Comparison of ENCODE assay signal across 14 cellular contexts in the genomic region with DNA sequence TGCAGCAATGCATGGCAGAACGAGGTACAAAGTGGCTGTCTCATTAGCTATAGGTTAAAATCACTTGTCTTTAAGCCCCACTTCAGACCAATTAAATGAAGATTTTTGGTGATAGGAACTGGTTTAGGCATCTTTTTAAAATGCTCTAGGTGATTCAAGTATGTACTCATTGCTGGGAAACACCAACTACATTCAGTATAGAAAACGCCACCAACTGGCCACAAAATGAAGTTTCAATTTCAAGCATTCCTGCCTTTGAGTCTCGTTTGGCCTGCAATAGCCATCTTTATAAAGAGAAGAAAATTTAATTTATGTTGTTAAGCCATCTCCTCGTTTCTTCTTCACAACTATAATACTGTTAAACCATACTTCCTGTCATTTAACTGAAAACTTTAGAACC.
DNase-seq lines count a peak whose midpoint lies in the region; ATAC-seq and TF ChIP-seq lines count a peak whose summit lies in the region.
"Had no signal": no experiment of that assay in that cellular context is flagged by ENCODE, and none has a peak within 500 bp of the region (broad histone marks: within the 10 kb centered on the region; RNA-seq: fewer than 3 reads in every experiment).

No MANE protein-coding gene starts in this region.

- TF ChIP-seq POLR2A in heart left ventricle (IDR thresholded peaks at IDR 0.05): no peak

- no peak overlapping the region for H3K4me2 ChIP-seq in OCI-LY7 (ENCODE audit: low read length)
- H3K4me2 ChIP-seq: BLaER1 treated with 17β-estradiol and CSF1 and Interleukin-3, amounts not matched to agents 10 nM and 100 nM had no signal

- TF ChIP-seq CTCF in OCI-LY7 (conservative IDR thresholded peaks at IDR 0.05; ENCODE audit: low read length) (peak; percentile 66), fibroblast of the aortic adventitia (IDR thresholded peaks at IDR 0.05; ENCODE audit: insufficient read depth, low read length) (peak; percentile 12), heart left ventricle (IDR thresholded peaks at IDR 0.05) (no peak)

- H2AFZ ChIP-seq in OCI-LY7 (ENCODE audit: low read length): no peak overlapping the region

- intact Hi-C loops in OCI-LY7 (cut with micrococcal nuclease; ENCODE audit: unreplicated experiment): no loop called here
- intact Hi-C loops in heart left ventricle (cut with DNase I): no loop called here

- H3K27me3 ChIP-seq in heart left ventricle: no peaks in the 10 kb centered on the region
- H3K27me3 ChIP-seq: BLaER1 treated with 17β-estradiol and CSF1 and Interleukin-3, amounts not matched to agents 10 nM and 100 nM had no signal

- in situ Hi-C loops in ACHN (cut with HindIII; ENCODE audit: low pct_ligation_motif_present, low pct_unique_long_range_greater_than_20kb, low sequenced_read_pairs): no loop called here
- in situ Hi-C loops in G401 (cut with HindIII; ENCODE audit: low sequenced_read_pairs): no loop called here

- H3K9me3 Mint-ChIP-seq in activated T-cell treated with anti-CD3 and anti-CD28 coated beads, Interleukin-2, amount 50 U/mL, for 24 hours: no peaks in the 10 kb centered on the region
- H3K9me3 Mint-ChIP-seq: activated naive CD8-positive, alpha-beta T cell treated with anti-CD3 and anti-CD28 coated beads, Interleukin-2, amount 50 U/mL, for 24 hours had no signal

- no peaks in the 10 kb centered on the region for H3K4me1 Mint-ChIP-seq in activated T-cell treated with anti-CD3 and anti-CD28 coated beads, Interleukin-2, amount 50 U/mL, for 24 hours (ENCODE audit: low read depth)
- H3K4me1 Mint-ChIP-seq: activated naive CD8-positive, alpha-beta T cell treated with anti-CD3 and anti-CD28 coated beads, Interleukin-2, amount 50 U/mL, for 24 hours; natural killer cell; stimulated activated effector memory CD8-positive, alpha-beta T cell treated with anti-CD3 and anti-CD28 coated beads, Interleukin-12 subunit alpha, Interleukin-12 subunit beta, amount 100 ng/mL, for 72 hours had no signal

- no peaks in the 10 kb centered on the region for H3K36me3 Mint-ChIP-seq in activated T-cell treated with anti-CD3 and anti-CD28 coated beads, Interleukin-2, amount 50 U/mL, for 24 hours (ENCODE audit: low read depth)
- H3K36me3 Mint-ChIP-seq: natural killer cell; stimulated activated effector memory CD8-positive, alpha-beta T cell treated with anti-CD3 and anti-CD28 coated beads, Interleukin-12 subunit alpha, Interleukin-12 subunit beta, amount 100 ng/mL, for 72 hours had no signal

- 36 to 49% (median 43%) methylated on average over 4 of the region's 4 CpGs for WGBS in heart left ventricle, 4 donors

- H3K4me1 ChIP-seq in OCI-LY7 (ENCODE audit: insufficient read depth, low read length, poor library complexity, severe bottlenecking) (no peaks in the 10 kb centered on the region), heart left ventricle (no peaks in the 10 kb centered on the region)
- H3K4me1 ChIP-seq: BLaER1 treated with 17β-estradiol and CSF1 and Interleukin-3, amounts not matched to agents 10 nM and 100 nM had no signal

- POLR2A ChIA-PET in OCI-LY7 (lab: Charles Lee): interaction anchor here (0.6 kb wide), 1 partner anchor 1664 kb away, joined by 3 read pairs; no protein-coding TSS in a partner anchor

- no peaks in the 10 kb centered on the region for H4K20me1 ChIP-seq in OCI-LY7 (ENCODE audit: insufficient read depth, low read length)
- H4K20me1 ChIP-seq: BLaER1 treated with 17β-estradiol and CSF1 and Interleukin-3, amounts not matched to agents 10 nM and 100 nM had no signal

- no peak overlapping the region for H3K27ac Mint-ChIP-seq in activated T-cell treated with anti-CD3 and anti-CD28 coated beads, Interleukin-2, amount 50 U/mL, for 24 hours
- H3K27ac Mint-ChIP-seq: activated CD8-positive, alpha-beta T cell treated with anti-CD3 and anti-CD28 coated beads, Interleukin-2, amount 10 ng/mL, durations not matched to agents 7 days and 5 days; activated naive CD8-positive, alpha-beta T cell treated with anti-CD3 and anti-CD28 coated beads, Interleukin-2, amount 50 U/mL, for 24 hours; natural killer cell; stimulated activated effector memory CD8-positive, alpha-beta T cell treated with anti-CD3 and anti-CD28 coated beads, Interleukin-12 subunit alpha, Interleukin-12 subunit beta, amount 100 ng/mL, for 72 hours had no signal

- no peaks in the 10 kb centered on the region for H3K9me3 ChIP-seq in OCI-LY7 (ENCODE audit: low read length)
- no peaks in the 10 kb centered on the region for H3K9me3 ChIP-seq in heart left ventricle
- H3K9me3 ChIP-seq: BLaER1 treated with 17β-estradiol and CSF1 and Interleukin-3, amounts not matched to agents 10 nM and 100 nM had no signal

- H3K9me2 ChIP-seq in OCI-LY7 (ENCODE audit: insufficient read depth, low read length): no peaks in the 10 kb centered on the region

- H3K79me2 ChIP-seq in OCI-LY7 (ENCODE audit: insufficient read depth, low read depth, low read length): no peaks in the 10 kb centered on the region

- DNase-seq in ACHN (peak; percentile 16), OCI-LY7 (ENCODE audit: low spot score) (no peak), fibroblast of the aortic adventitia (ENCODE audit: low read depth) (peak; percentile 2), heart left ventricle (no peak), G401 (ENCODE audit: low spot score) (no peak)
- DNase-seq in activated T-cell treated with anti-CD3 and anti-CD28 coated beads, Interleukin-2, amount 50 U/mL, for 24 hours: no peak
- DNase-seq: activated CD8-positive, alpha-beta T cell treated with anti-CD3 and anti-CD28 coated beads, Interleukin-2, amount 10 ng/mL, durations not matched to agents 7 days and 5 days; activated naive CD8-positive, alpha-beta T cell treated with anti-CD3 and anti-CD28 coated beads, Interleukin-2, amount 50 U/mL, for 24 hours; natural killer cell; SW 1271 had no signal

- H3K4me3 ChIP-seq in OCI-LY7 (ENCODE audit: low read depth, low read length, poor library complexity, severe bottlenecking) (no peak overlapping the region), fibroblast of the aortic adventitia (ENCODE audit: low read depth, low read length) (no peak overlapping the region), heart left ventricle (no peak overlapping the region)
- H3K4me3 ChIP-seq: BLaER1 treated with 17β-estradiol and CSF1 and Interleukin-3, amounts not matched to agents 10 nM and 100 nM had no signal

- H3K36me3 ChIP-seq in OCI-LY7 (ENCODE audit: insufficient read depth, low read length): no peaks in the 10 kb centered on the region
- H3K36me3 ChIP-seq in heart left ventricle: no peaks in the 10 kb centered on the region
- H3K36me3 ChIP-seq: BLaER1 treated with 17β-estradiol and CSF1 and Interleukin-3, amounts not matched to agents 10 nM and 100 nM had no signal

- no peak overlapping the region for H3K4me3 Mint-ChIP-seq in activated T-cell treated with anti-CD3 and anti-CD28 coated beads, Interleukin-2, amount 50 U/mL, for 24 hours
- H3K4me3 Mint-ChIP-seq: activated CD8-positive, alpha-beta T cell treated with anti-CD3 and anti-CD28 coated beads, Interleukin-2, amount 10 ng/mL, durations not matched to agents 7 days and 5 days; activated naive CD8-positive, alpha-beta T cell treated with anti-CD3 and anti-CD28 coated beads, Interleukin-2, amount 50 U/mL, for 24 hours; natural killer cell; stimulated activated effector memory CD8-positive, alpha-beta T cell treated with anti-CD3 and anti-CD28 coated beads, Interleukin-12 subunit alpha, Interleukin-12 subunit beta, amount 100 ng/mL, for 72 hours had no signal

- ATAC-seq in GM21786 (IDR thresholded peaks at IDR 0.05; ENCODE audit: unreplicated experiment) (peak; percentile 52), heart left ventricle (no peak), GM19351 (IDR thresholded peaks at IDR 0.05; ENCODE audit: unreplicated experiment) (no peak)
- ATAC-seq: activated CD8-positive, alpha-beta T cell treated with anti-CD3 and anti-CD28 coated beads, Interleukin-2, amount 10 ng/mL, durations not matched to agents 7 days and 5 days; activated naive CD8-positive, alpha-beta T cell treated with anti-CD3 and anti-CD28 coated beads, Interleukin-2, amount 50 U/mL, for 24 hours; natural killer cell; stimulated activated effector memory CD8-positive, alpha-beta T cell treated with anti-CD3 and anti-CD28 coated beads, Interleukin-12 subunit alpha, Interleukin-12 subunit beta, amount 100 ng/mL, for 72 hours had no signal

- no peaks in the 10 kb centered on the region for H3K27me3 Mint-ChIP-seq in activated T-cell treated with anti-CD3 and anti-CD28 coated beads, Interleukin-2, amount 50 U/mL, for 24 hours
- H3K27me3 Mint-ChIP-seq: activated naive CD8-positive, alpha-beta T cell treated with anti-CD3 and anti-CD28 coated beads, Interleukin-2, amount 50 U/mL, for 24 hours had no signal

- no peak overlapping the region for H3K27ac ChIP-seq in OCI-LY7 (ENCODE audit: low read depth, low read length, poor library complexity, severe bottlenecking)
- no peak overlapping the region for H3K27ac ChIP-seq in heart left ventricle
- H3K27ac ChIP-seq: BLaER1 treated with 17β-estradiol and CSF1 and Interleukin-3, amounts not matched to agents 10 nM and 100 nM had no signal

- no TSS peak for BruUV-seq in OCI-LY7 (replicated peaks; lab: Mats Ljungman, UMichigan)

- CTCF ChIA-PET in OCI-LY7 (lab: Charles Lee; ENCODE audit: unreplicated experiment): no interaction called here

Comparison
In these comparisons a context has a peak if more than half of its experiments do, and no peak if none do; other contexts are left out.
1. DNase-seq: peak in ACHN (single experiment) and fibroblast of the aortic adventitia (single experiment); none in OCI-LY7 (single experiment), heart left ventricle (0 of 5), G401 (single experiment) and activated T-cell treated with anti-CD3 and anti-CD28 coated beads, Interleukin-2, amount 50 U/mL, for 24 hours (single experiment).
2. CTCF ChIP-seq: peak in OCI-LY7 (single experiment) and fibroblast of the aortic adventitia (single experiment); none in heart left ventricle (0 of 12).